20 cellular contexts compared by ENCODE assay signal in genomic region chr11:13958596-13958995, GRCh38. TPM values are rescaled to one million over a fixed set of nuclear protein-coding genes. Genes with fewer than 3 reads are reported as not detected.
A peak's percentile ranks its signal among the peaks of the same experiment; 100 is the strongest.
DNase-seq lines count a peak whose midpoint lies in the region; ATAC-seq and TF ChIP-seq lines count a peak whose summit lies in the region.
"Had no signal": no experiment of that assay in that cellular context is flagged by ENCODE, and none has a peak within 500 bp of the region (broad histone marks: within the 10 kb centered on the region; RNA-seq: fewer than 3 reads in every experiment).

No MANE protein-coding gene starts in this region.

- H3K79me2 ChIP-seq in SK-N-SH (ENCODE audit: insufficient read depth): no peaks in the 10 kb centered on the region

- H3K36me3 ChIP-seq in SK-N-SH (replicated peaks in 1 of 2; ENCODE audit: control insufficient read depth in 1 of 2, insufficient read depth in 2 of 2, low read length in 1 of 2): no peaks in the 10 kb centered on the region
- H3K36me3 ChIP-seq: BE2C had no signal

- H2AFZ ChIP-seq in SK-N-SH (ENCODE audit: low read depth): no peak overlapping the region

- H3K9me3 ChIP-seq in SK-N-SH: no peaks in the 10 kb centered on the region
- H3K9me3 ChIP-seq: BE2C had no signal

- WGBS in SK-N-SH (ENCODE audit: low lambda C conversion rate): 23% methylated on average over 3 of the region's 3 CpGs

- DNase-seq in SK-N-SH: peak; percentile 26
- DNase-seq in islet precursor cell: peak; percentile 34
- DNase-seq in KG1 (lab: John Stamatoyannopoulos, UW): no peak
- DNase-seq in stimulated activated CD8-positive, alpha-beta memory T cell treated with anti-CD3 and anti-CD28 coated beads, Interleukin-4, amount 100 ng/mL, for 48 hours: no peak
- no peak for DNase-seq in stimulated activated CD4-positive, alpha-beta T cell treated with anti-CD3 and anti-CD28 coated beads, Interleukin-4, amount 100 ng/mL, for 1 hour
- DNase-seq: BE2C; CD4-positive, CD25-positive, alpha-beta regulatory T cell; CD8-positive, alpha-beta memory T cell; COR-L47; DMS 273 treated with DMSO at 0.1 percent for 48 hours; DMS53; DND-41; EL; GOT3; H7 had no signal

- ATAC-seq in SK-N-SH treated with all-trans-retinoic acid at 6 μM for 48 hours: no peak
- ATAC-seq: GM12878, HCT116, HepG2 had no signal

- TF ChIP-seq CTCF in SK-N-SH (IDR thresholded peaks at IDR 0.05) (no peak), nephron (IDR thresholded peaks at IDR 0.05; ENCODE audit: unreplicated experiment in 3 of 3) (no peak)

- H3K9ac ChIP-seq in SK-N-SH: no peak overlapping the region

- peaks cover 0 to 13% of the 10 kb centered on the region in 2 experiments; a peak in 1 of 4 replicates for H3K4me1 ChIP-seq in SK-N-SH (ENCODE audit: control insufficient read depth in 1 of 2, insufficient read depth in 2 of 2, low read depth in 1 of 2, low read length in 1 of 2)
- H3K4me1 ChIP-seq: BE2C had no signal

- no peaks in the 10 kb centered on the region for H4K20me1 ChIP-seq in SK-N-SH (ENCODE audit: insufficient read depth)

- TF ChIP-seq RAD21 in SK-N-SH (IDR thresholded peaks at IDR 0.05; ENCODE audit: low read length): no peak

- POLR2A ChIA-PET in SK-N-SH (lab: Yijun Ruan, JAX): interaction anchor here (0.6 kb wide), 1 partner anchor 291 kb away, joined by 3 read pairs; no protein-coding TSS in a partner anchor

- H3K27ac Mint-ChIP-seq in nephron: peak overlapping the region in 2 of 3 experiments; percentile 28 to 89
- H3K27ac Mint-ChIP-seq: CD8-positive, alpha-beta memory T cell had no signal

- H3K4me1 Mint-ChIP-seq in nephron: peaks cover 8% of the 10 kb centered on the region

- TF ChIP-seq EP300 in SK-N-SH (IDR thresholded peaks at IDR 0.05; ENCODE audit: borderline replicate concordance in 1 of 2, low read depth in 1 of 2, low read length in 1 of 2): no peak

- CTCF ChIA-PET in SK-N-SH (lab: Yijun Ruan, JAX): interaction anchor here (1.1 to 15.0 kb wide), 4 partner anchors 12 to 291 kb away, joined by 4 to 101 read pairs (median 49); no protein-coding TSS in a partner anchor

- H3K9me3 Mint-ChIP-seq in nephron: peaks cover 3% of the 10 kb centered on the region
- H3K9me3 Mint-ChIP-seq: CD8-positive, alpha-beta memory T cell had no signal

- no peaks in the 10 kb centered on the region for H3K36me3 Mint-ChIP-seq in nephron (ENCODE audit: low read depth)
- H3K36me3 Mint-ChIP-seq: CD4-positive, CD25-positive, alpha-beta regulatory T cell; CD8-positive, alpha-beta memory T cell had no signal

- H3K4me3 Mint-ChIP-seq in nephron: no peak overlapping the region
- H3K4me3 Mint-ChIP-seq: CD4-positive, CD25-positive, alpha-beta regulatory T cell; CD8-positive, alpha-beta memory T cell had no signal

- no peaks in the 10 kb centered on the region for H3K9me2 ChIP-seq in SK-N-SH

- H3K27ac ChIP-seq in SK-N-SH (ENCODE audit: low read depth in 2 of 2, low read length in 1 of 2): no peak overlapping the region

- peaks cover 35% of the 10 kb centered on the region; the same call in 1 of the 2 replicates for H3K27me3 ChIP-seq in SK-N-SH (ENCODE audit: insufficient read depth)

- H3F3A ChIP-seq in SK-N-SH (replicated peaks; ENCODE audit: insufficient read depth): no peaks in the 10 kb centered on the region

- H3K27me3 Mint-ChIP-seq in nephron (ENCODE audit: low read depth): peaks cover 46% of the 10 kb centered on the region

- no peak overlapping the region for H3K4me2 ChIP-seq in SK-N-SH

- H3K4me3 ChIP-seq in SK-N-SH (ENCODE audit: low read depth in 2 of 2, low read length in 1 of 2): no peak overlapping the region
- H3K4me3 ChIP-seq: GM12878 had no signal

TF ChIP-seq in SK-N-SH, 30 proteins besides CTCF, POLR2A, EP300 and RAD21:
- TF ChIP-seq RCOR1 (IDR thresholded peaks at IDR 0.05; ENCODE audit: low read length): no peak
- no peak for TF ChIP-seq CHD2 (IDR thresholded peaks at IDR 0.05; ENCODE audit: low read length, partially characterized antibody)
- no peak for TF ChIP-seq RXRA (IDR thresholded peaks at IDR 0.05; ENCODE audit: borderline replicate concordance, low read depth)
- TF ChIP-seq GATA2 (CRISPR knock-in tag; IDR thresholded peaks at IDR 0.05): no peak
- no peak for TF ChIP-seq TEAD4 (IDR thresholded peaks at IDR 0.05; ENCODE audit: borderline replicate concordance, insufficient read depth)
- TF ChIP-seq NFIC (IDR thresholded peaks at IDR 0.05; ENCODE audit: borderline replicate concordance): no peak
- TF ChIP-seq MXI1 (IDR thresholded peaks at IDR 0.05; ENCODE audit: low read depth, low read length): no peak
- no peak for TF ChIP-seq EZH2phosphoT487 (IDR thresholded peaks at IDR 0.05; ENCODE audit: borderline replicate concordance, low read depth)
- TF ChIP-seq TAF1 (IDR thresholded peaks at IDR 0.05; ENCODE audit: borderline replicate concordance, low read depth, low read length): no peak
- TF ChIP-seq GABPA (IDR thresholded peaks at IDR 0.05; ENCODE audit: low read depth): no peak
- TF ChIP-seq SMC3 (IDR thresholded peaks at IDR 0.05; ENCODE audit: low read depth, low read length): no peak

TF ChIP-seq in SK-N-SH treated with all-trans-retinoic acid at 6 μM for 48 hours, 23 proteins besides CTCF, POLR2A, EP300 and RAD21 (continues in another document):
- no peak for TF ChIP-seq CSDC2 (CRISPR knock-in tag; IDR thresholded peaks at IDR 0.05)
- TF ChIP-seq ESRRG (CRISPR knock-in tag; IDR thresholded peaks at IDR 0.05): no peak
- TF ChIP-seq ZNF70 (CRISPR knock-in tag; IDR thresholded peaks at IDR 0.05): no peak
- no peak for TF ChIP-seq CREB5 (CRISPR knock-in tag; IDR thresholded peaks at IDR 0.05; ENCODE audit: low read depth)
- TF ChIP-seq ZFP3 (CRISPR knock-in tag; IDR thresholded peaks at IDR 0.05): no peak
- TF ChIP-seq, protein P1, sequence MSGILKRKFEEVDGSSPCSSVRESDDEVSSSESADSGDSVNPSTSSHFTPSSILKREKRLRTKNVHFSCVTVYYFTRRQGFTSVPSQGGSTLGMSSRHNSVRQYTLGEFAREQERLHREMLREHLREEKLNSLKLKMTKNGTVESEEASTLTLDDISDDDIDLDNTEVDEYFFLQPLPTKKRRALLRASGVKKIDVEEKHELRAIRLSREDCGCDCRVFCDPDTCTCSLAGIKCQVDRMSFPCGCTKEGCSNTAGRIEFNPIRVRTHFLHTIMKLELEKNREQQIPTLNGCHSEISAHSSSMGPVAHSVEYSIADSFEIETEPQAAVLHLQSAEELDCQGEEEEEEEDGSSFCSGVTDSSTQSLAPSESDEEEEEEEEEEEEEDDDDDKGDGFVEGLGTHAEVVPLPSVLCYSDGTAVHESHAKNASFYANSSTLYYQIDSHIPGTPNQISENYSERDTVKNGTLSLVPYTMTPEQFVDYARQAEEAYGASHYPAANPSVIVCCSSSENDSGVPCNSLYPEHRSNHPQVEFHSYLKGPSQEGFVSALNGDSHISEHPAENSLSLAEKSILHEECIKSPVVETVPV (CRISPR knock-in tag; IDR thresholded peaks at IDR 0.05): no peak
- TF ChIP-seq ARNTL (CRISPR knock-in tag; IDR thresholded peaks at IDR 0.05; ENCODE audit: borderline replicate concordance, low read depth): no peak
- TF ChIP-seq, protein P2, sequence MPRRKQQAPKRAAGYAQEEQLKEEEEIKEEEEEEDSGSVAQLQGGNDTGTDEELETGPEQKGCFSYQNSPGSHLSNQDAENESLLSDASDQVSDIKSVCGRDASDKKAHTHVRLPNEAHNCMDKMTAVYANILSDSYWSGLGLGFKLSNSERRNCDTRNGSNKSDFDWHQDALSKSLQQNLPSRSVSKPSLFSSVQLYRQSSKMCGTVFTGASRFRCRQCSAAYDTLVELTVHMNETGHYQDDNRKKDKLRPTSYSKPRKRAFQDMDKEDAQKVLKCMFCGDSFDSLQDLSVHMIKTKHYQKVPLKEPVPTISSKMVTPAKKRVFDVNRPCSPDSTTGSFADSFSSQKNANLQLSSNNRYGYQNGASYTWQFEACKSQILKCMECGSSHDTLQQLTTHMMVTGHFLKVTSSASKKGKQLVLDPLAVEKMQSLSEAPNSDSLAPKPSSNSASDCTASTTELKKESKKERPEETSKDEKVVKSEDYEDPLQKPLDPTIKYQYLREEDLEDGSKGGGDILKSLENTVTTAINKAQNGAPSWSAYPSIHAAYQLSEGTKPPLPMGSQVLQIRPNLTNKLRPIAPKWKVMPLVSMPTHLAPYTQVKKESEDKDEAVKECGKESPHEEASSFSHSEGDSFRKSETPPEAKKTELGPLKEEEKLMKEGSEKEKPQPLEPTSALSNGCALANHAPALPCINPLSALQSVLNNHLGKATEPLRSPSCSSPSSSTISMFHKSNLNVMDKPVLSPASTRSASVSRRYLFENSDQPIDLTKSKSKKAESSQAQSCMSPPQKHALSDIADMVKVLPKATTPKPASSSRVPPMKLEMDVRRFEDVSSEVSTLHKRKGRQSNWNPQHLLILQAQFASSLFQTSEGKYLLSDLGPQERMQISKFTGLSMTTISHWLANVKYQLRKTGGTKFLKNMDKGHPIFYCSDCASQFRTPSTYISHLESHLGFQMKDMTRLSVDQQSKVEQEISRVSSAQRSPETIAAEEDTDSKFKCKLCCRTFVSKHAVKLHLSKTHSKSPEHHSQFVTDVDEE (CRISPR knock-in tag; IDR thresholded peaks at IDR 0.05): no peak
- no peak for TF ChIP-seq TCF4 (CRISPR knock-in tag; IDR thresholded peaks at IDR 0.05; ENCODE audit: borderline replicate concordance)
- no peak for TF ChIP-seq SNAI2 (CRISPR knock-in tag; IDR thresholded peaks at IDR 0.05)
- no peak for TF ChIP-seq TOX (CRISPR knock-in tag; IDR thresholded peaks at IDR 0.05; ENCODE audit: borderline replicate concordance)
- no peak for TF ChIP-seq ZFP30 (CRISPR knock-in tag; IDR thresholded peaks at IDR 0.05)
- TF ChIP-seq GLIS3 (CRISPR knock-in tag; IDR thresholded peaks at IDR 0.05): no peak
- TF ChIP-seq PPARA (CRISPR knock-in tag; IDR thresholded peaks at IDR 0.05; ENCODE audit: borderline replicate concordance): no peak
- no peak for TF ChIP-seq ZNF565 (CRISPR knock-in tag; conservative IDR thresholded peaks at IDR 0.05; ENCODE audit: low read depth)
- TF ChIP-seq BACH2 (CRISPR knock-in tag; IDR thresholded peaks at IDR 0.05; ENCODE audit: borderline replicate concordance): no peak
- no peak for TF ChIP-seq RARB (CRISPR knock-in tag; IDR thresholded peaks at IDR 0.05)
- TF ChIP-seq ZC3H10 (CRISPR knock-in tag; IDR thresholded peaks at IDR 0.05): no peak

RNA-seq across cellular contexts. Expression of gene SPON1, which starts 3.9 kb away (rescaled TPM):
- polyA plus RNA-seq in SK-N-SH (2012; rRNA removed): not detected in 2 replicates
- not detected in 2 replicates for polyA plus RNA-seq in SK-N-SH (2012; cell fraction: cytosol; rRNA removed)
- 0.01 TPM in 1 of 2 replicates, not detected in the other for polyA plus RNA-seq in SK-N-SH (2012; cell fraction: nucleus; rRNA removed)
- polyA plus RNA-seq: HepG2 had no signal

Comparison
In these comparisons a context has a peak if more than half of its experiments do, and no peak if none do; other contexts are left out.
1. DNase-seq: peak in SK-N-SH (single experiment) and islet precursor cell (single experiment); none in KG1 (single experiment), stimulated activated CD8-positive, alpha-beta memory T cell treated with anti-CD3 and anti-CD28 coated beads, Interleukin-4, amount 100 ng/mL, for 48 hours (single experiment) and stimulated activated CD4-positive, alpha-beta T cell treated with anti-CD3 and anti-CD28 coated beads, Interleukin-4, amount 100 ng/mL, for 1 hour (single experiment).